24 cellular contexts compared by ENCODE assay signal in the genomic region with DNA sequence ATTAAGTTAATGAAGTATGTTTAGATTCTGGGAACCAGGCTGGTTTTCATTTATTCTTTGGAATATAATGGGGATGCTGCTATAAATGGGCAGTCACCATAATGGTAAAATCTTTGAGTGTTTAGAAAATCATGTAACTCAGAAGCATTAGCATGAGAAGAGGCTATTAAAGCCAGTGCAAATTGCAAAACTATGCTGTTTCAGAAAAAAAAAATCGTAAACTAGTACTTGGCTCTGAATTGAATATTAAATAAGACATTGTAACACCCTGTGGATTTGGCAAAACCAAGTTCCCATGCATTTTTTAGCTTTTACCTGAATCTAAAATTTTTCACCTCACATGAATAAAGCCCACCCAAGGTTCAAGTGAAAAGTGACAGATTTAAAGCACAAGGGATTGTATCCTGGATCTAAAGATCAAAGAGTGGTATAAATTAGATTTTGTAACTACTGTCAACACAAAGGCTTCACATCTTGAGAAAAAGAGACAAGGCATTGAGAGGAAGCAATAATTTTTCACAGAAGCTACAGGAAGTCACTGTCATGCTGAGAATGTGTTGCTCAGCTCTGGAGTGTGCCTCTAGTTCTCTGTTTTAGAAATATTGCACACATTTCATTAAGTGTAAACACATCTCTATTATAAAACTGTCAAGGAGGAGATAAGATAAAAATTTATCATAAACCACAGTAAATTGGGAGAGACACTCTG.
DNase-seq lines count a peak whose midpoint lies in the region; ATAC-seq and TF ChIP-seq lines count a peak whose summit lies in the region.
"Had no signal": no experiment of that assay in that cellular context is flagged by ENCODE, and none has a peak within 500 bp of the region (broad histone marks: within the 10 kb centered on the region; RNA-seq: fewer than 3 reads in every experiment).

No MANE protein-coding gene starts in this region.

- H4K5ac ChIP-seq in IMR-90 (ENCODE audit: low read depth, low read length): no peak overlapping the region

- no peaks in the 10 kb centered on the region for H4K20me1 ChIP-seq in IMR-90 (ENCODE audit: insufficient read depth, low read length)

- WGBS in IMR-90 (ENCODE audit: extremely low coverage in 2 of 2, insufficient read length in 1 of 2), 2 experiments: no CpG with 5 or more reads among the region's 1 CpG
- WGBS in right lobe of liver (ENCODE audit: insufficient coverage, low coverage, low lambda C conversion rate, missing lambda C conversion rate): 0% methylated on average over 1 of the region's 1 CpG

- no peak overlapping the region for H2AK5ac ChIP-seq in IMR-90 (ENCODE audit: low read depth, low read length)

- no peaks in the 10 kb centered on the region for H3K9me1 ChIP-seq in IMR-90 (ENCODE audit: insufficient read depth, low read length)

- H2AFZ ChIP-seq in IMR-90 (replicated peaks; ENCODE audit: low read length, poor library complexity): no peak overlapping the region

- DNase-seq in AG10803 (ENCODE audit: low read depth): peak; percentile 85
- DNase-seq in IMR-90: no peak
- peak; percentile 5 for DNase-seq in astrocyte of the spinal cord (ENCODE audit: low read depth, low spot score)
- DNase-seq in right lobe of liver: no peak
- no peak for DNase-seq in T-helper 1 cell
- DNase-seq in DMS153 (lab: John Stamatoyannopoulos, UW): no peak
- no peak for DNase-seq in substantia nigra (lab: John Stamatoyannopoulos, UW)
- DNase-seq: activated CD4-positive, alpha-beta T cell treated with anti-CD3 and anti-CD28 coated beads for 48 hours; activated naive CD8-positive, alpha-beta T cell treated with anti-CD3 and anti-CD28 coated beads, Interleukin-2, amount 50 U/mL, for 24 hours; CD8-positive, alpha-beta memory T cell; DMS79 treated with DMSO at 0.1 percent for 48 hours; effector CD8-positive, alpha-beta T cell; H7; hippocampal formation; midbrain; NCI-H1048; NCI-H2081; NCI-H526 treated with DMSO at 0.1 percent for 48 hours; stimulated activated CD4-positive, alpha-beta T cell treated with anti-CD3 and anti-CD28 coated beads, Interleukin-15, amount 100 ng/mL, for 24 hours had no signal

- H3K9me3 ChIP-seq in IMR-90 (ENCODE audit: control insufficient read depth, insufficient read depth, low read length) (peaks cover 3% of the 10 kb centered on the region; the same call in 1 of the 2 replicates), right lobe of liver (no peaks in the 10 kb centered on the region)

- H3K79me1 ChIP-seq in IMR-90 (ENCODE audit: low read depth in 1 of 2, low read length in 2 of 2): no peaks in the 10 kb centered on the region

- no peak overlapping the region for H2BK5ac ChIP-seq in IMR-90 (ENCODE audit: low read depth, low read length, poor library complexity, severe bottlenecking)

- dilution Hi-C loops in IMR-90 (cut with HindIII; ENCODE audit: low sequenced_read_pairs, unreplicated experiment): no loop called here

- H2BK20ac ChIP-seq in IMR-90 (ENCODE audit: low read depth, low read length): no peak overlapping the region

- no peak overlapping the region for H4K91ac ChIP-seq in IMR-90 (ENCODE audit: insufficient read depth, low read depth, low read length)

- H3K9ac ChIP-seq in IMR-90 (ENCODE audit: low read depth, low read length): no peak overlapping the region
- H3K9ac ChIP-seq: KMS-11 had no signal

- ATAC-seq in IMR-90 (ENCODE audit: low read depth): no peak
- ATAC-seq in right lobe of liver: peak; percentile 43 to 72 (median 53)
- no peak for ATAC-seq in HG03095 (IDR thresholded peaks at IDR 0.05; ENCODE audit: unreplicated experiment)
- ATAC-seq: activated naive CD8-positive, alpha-beta T cell treated with anti-CD3 and anti-CD28 coated beads, Interleukin-2, amount 50 U/mL, for 24 hours; stimulated activated memory B cell treated with anti-CD40 and anti-IgM and Interleukin-4, amounts not matched to agents 10 μg/mL and 1 μg/mL and 100 μg/mL, for 72 hours had no signal

- intact Hi-C loops in IMR-90 (cut with micrococcal nuclease): no loop called here
- intact Hi-C loops in right lobe of liver (cut with DNase I): no loop called here

- H3K23ac ChIP-seq in IMR-90 (ENCODE audit: low read depth, low read length): no peak overlapping the region

- TF ChIP-seq POLR2A in IMR-90 (IDR thresholded peaks at IDR 0.05; ENCODE audit: low read depth, low read length): no peak
- TF ChIP-seq POLR2A in right lobe of liver (IDR thresholded peaks at IDR 0.05): no peak

- no peaks in the 10 kb centered on the region for H3K27me3 ChIP-seq in IMR-90 (ENCODE audit: control insufficient read depth, insufficient read depth, low read length)
- no peaks in the 10 kb centered on the region for H3K27me3 ChIP-seq in right lobe of liver
- H3K27me3 ChIP-seq: cardiac muscle cell, tibial nerve had no signal

- no peak overlapping the region; a peak in 1 of 4 replicates for H4K8ac ChIP-seq in IMR-90 (ENCODE audit: low read depth in 2 of 2, low read length in 2 of 2)

- no peak overlapping the region for H3K18ac ChIP-seq in IMR-90 (ENCODE audit: low read depth, low read length)

- H3K4me2 ChIP-seq in IMR-90 (ENCODE audit: low read depth, low read length): no peak overlapping the region
- H3K4me2 ChIP-seq: KMS-11 had no signal

- H3K14ac ChIP-seq in IMR-90 (replicated peaks; ENCODE audit: low read depth, low read length): no peak overlapping the region

- H2AK9ac ChIP-seq in IMR-90 (replicated peaks; ENCODE audit: low read depth, low read length, poor library complexity): no peak overlapping the region

- H3K4ac ChIP-seq in IMR-90 (ENCODE audit: low read depth, low read length): no peak overlapping the region

- TF ChIP-seq CTCF in AG10803 (conservative IDR thresholded peaks at IDR 0.05; ENCODE audit: low read length) (no peak), IMR-90 (conservative IDR thresholded peaks at IDR 0.05; ENCODE audit: low read depth, low read length) (no peak), astrocyte of the spinal cord (IDR thresholded peaks at IDR 0.05; ENCODE audit: low read depth, low read length) (no peak), right lobe of liver (IDR thresholded peaks at IDR 0.05) (no peak)

- no peak overlapping the region for H2BK120ac ChIP-seq in IMR-90 (ENCODE audit: low read depth, low read length)

- no peak overlapping the region for H3K56ac ChIP-seq in IMR-90 (ENCODE audit: extremely low read depth, insufficient read depth, low read length)

- peak overlapping the region; percentile 52; the same call in 2 of the 3 replicates for H2BK15ac ChIP-seq in IMR-90 (ENCODE audit: low read depth, low read length)

- no peak overlapping the region for H3K27ac ChIP-seq in IMR-90 (ENCODE audit: insufficient read depth, low read length)
- H3K27ac ChIP-seq in right lobe of liver: no peak overlapping the region
- no peak overlapping the region for H3K27ac ChIP-seq in substantia nigra (ENCODE audit: low read depth, low read length, poor library complexity, severe bottlenecking)
- H3K27ac ChIP-seq: cardiac muscle cell, KMS-11 had no signal

- in situ Hi-C loops in IMR-90 (cut with MboI; ENCODE audit: low sequenced_read_pairs): no loop called here
- in situ Hi-C loops in astrocyte of the spinal cord (cut with HindIII; ENCODE audit: low sequenced_read_pairs): no loop called here

- H3K36me3 ChIP-seq in IMR-90 (ENCODE audit: control insufficient read depth, insufficient read depth, low read length) (no peaks in the 10 kb centered on the region), right lobe of liver (no peaks in the 10 kb centered on the region)
- H3K36me3 ChIP-seq: cardiac muscle cell, tibial nerve had no signal

- H3K4me1 ChIP-seq in IMR-90 (ENCODE audit: control insufficient read depth, insufficient read depth, low read length): peaks cover 3% of the 10 kb centered on the region; the same call in 1 of the 2 replicates
- H3K4me1 ChIP-seq in right lobe of liver: peaks cover 0 to 6% (median 0%) of the 10 kb centered on the region in 4 donors

- TF ChIP-seq RAD21 in IMR-90 (IDR thresholded peaks at IDR 0.05; ENCODE audit: low read length): no peak

- CTCF ChIA-PET in IMR-90 (lab: Yijun Ruan, JAX): interaction anchor here (0.8 kb wide), 1 partner anchor 94 kb away, joined by 3 read pairs; no protein-coding TSS in a partner anchor

- BruUV-seq in IMR-90 (replicated peaks; lab: Mats Ljungman, UMichigan): no TSS peak

- POLR2A ChIA-PET in IMR-90 (lab: Charles Lee; ENCODE audit: unreplicated experiment): no interaction called here

- H3K4me3 ChIP-seq in AG10803 (ENCODE audit: low read length) (no peak overlapping the region), IMR-90 (ENCODE audit: insufficient read depth, low read depth, low read length) (no peak overlapping the region), astrocyte of the spinal cord (ENCODE audit: low read depth, low read length) (no peak overlapping the region), right lobe of liver (no peak overlapping the region)
- H3K4me3 ChIP-seq: cardiac muscle cell, tibial nerve had no signal

TF ChIP-seq in IMR-90, 13 proteins besides CTCF, POLR2A, EP300 and RAD21 (continues in another document):
- TF ChIP-seq RCOR1 (IDR thresholded peaks at IDR 0.05; ENCODE audit: insufficient replicate concordance, low read length): no peak
- no peak for TF ChIP-seq FOS (IDR thresholded peaks at IDR 0.05; ENCODE audit: low read depth, low read length)
- TF ChIP-seq MAFK (IDR thresholded peaks at IDR 0.05; ENCODE audit: low read depth, low read length): no peak
- no peak for TF ChIP-seq CHD1 (IDR thresholded peaks at IDR 0.05; ENCODE audit: low read depth, low read length)
- TF ChIP-seq, protein P1, sequence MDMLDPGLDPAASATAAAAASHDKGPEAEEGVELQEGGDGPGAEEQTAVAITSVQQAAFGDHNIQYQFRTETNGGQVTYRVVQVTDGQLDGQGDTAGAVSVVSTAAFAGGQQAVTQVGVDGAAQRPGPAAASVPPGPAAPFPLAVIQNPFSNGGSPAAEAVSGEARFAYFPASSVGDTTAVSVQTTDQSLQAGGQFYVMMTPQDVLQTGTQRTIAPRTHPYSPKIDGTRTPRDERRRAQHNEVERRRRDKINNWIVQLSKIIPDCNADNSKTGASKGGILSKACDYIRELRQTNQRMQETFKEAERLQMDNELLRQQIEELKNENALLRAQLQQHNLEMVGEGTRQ (IDR thresholded peaks at IDR 0.05; ENCODE audit: low read depth, low read length): no peak
- TF ChIP-seq NFE2L2 (IDR thresholded peaks at IDR 0.05; ENCODE audit: low read depth, low read length): no peak
- TF ChIP-seq BHLHE40 (IDR thresholded peaks at IDR 0.05; ENCODE audit: low read depth, low read length): no peak
- TF ChIP-seq MAZ (IDR thresholded peaks at IDR 0.05; ENCODE audit: borderline replicate concordance, low read depth, low read length): no peak
- TF ChIP-seq MXI1 (IDR thresholded peaks at IDR 0.05; ENCODE audit: borderline replicate concordance, low read depth, low read length): no peak
- no peak for TF ChIP-seq SMC3 (IDR thresholded peaks at IDR 0.05; ENCODE audit: low read depth, low read length)
- no peak for TF ChIP-seq CEBPB (IDR thresholded peaks at IDR 0.05; ENCODE audit: low read depth, low read length)

Comparison
In these comparisons a context has a peak if more than half of its experiments do, and no peak if none do; other contexts are left out.
1. DNase-seq: peak in AG10803 (single experiment) and astrocyte of the spinal cord (single experiment); none in IMR-90 (single experiment), right lobe of liver (0 of 3), T-helper 1 cell (0 of 5), DMS153 (single experiment) and substantia nigra (0 of 49).
2. ATAC-seq: peak in right lobe of liver (4 of 4); none in IMR-90 (single experiment) and HG03095 (single experiment).